ENCODE assay signal across 8 cellular contexts in genomic region chr2:202377308-202377736, GRCh38. TPM values are rescaled to one million over a fixed set of nuclear protein-coding genes. Genes with fewer than 3 reads are reported as not detected.
DNase-seq lines count a peak whose midpoint lies in the region; ATAC-seq, FAIRE-seq and TF ChIP-seq lines count a peak whose summit lies in the region.

No MANE protein-coding gene starts in this region.

- no peak for TF ChIP-seq EP300 in esophagus muscularis mucosa (IDR thresholded peaks at IDR 0.05)

- ATAC-seq in IMR-90 (ENCODE audit: low read depth) (no peak), HG03135 (IDR thresholded peaks at IDR 0.05; ENCODE audit: unreplicated experiment) (no peak)
- no peak for ATAC-seq in activated CD8-positive, alpha-beta T cell treated with anti-CD3 and anti-CD28 coated beads for 36 hours

- H2BK5ac ChIP-seq in IMR-90 (ENCODE audit: low read depth, low read length, poor library complexity, severe bottlenecking): peak overlapping the region; percentile 92

- H3K9ac ChIP-seq in IMR-90 (ENCODE audit: low read depth, low read length): peak overlapping the region; percentile 96

- POLR2A ChIA-PET in IMR-90 (lab: Charles Lee; ENCODE audit: unreplicated experiment): no interaction called here
- POLR2A ChIA-PET in activated CD8-positive, alpha-beta T cell treated with anti-CD3 and anti-CD28 coated beads for 36 hours (lab: Charles Lee): interaction anchor here (0.6 to 1.0 kb wide), 3 partner anchors 109 to 1486 kb away, joined by 3 read pairs; partner anchors contain the start of genes CARF and WDR12

- H4K91ac ChIP-seq in IMR-90 (ENCODE audit: insufficient read depth, low read depth, low read length): peak overlapping the region; percentile 20; the same call in 1 of the 2 replicates

- peak overlapping the region; percentile 33 for H2AK5ac ChIP-seq in IMR-90 (ENCODE audit: low read depth, low read length)

- peaks cover 2% of the 10 kb centered on the region for H3K36me3 Mint-ChIP-seq in activated CD8-positive, alpha-beta T cell treated with anti-CD3 and anti-CD28 coated beads for 36 hours (ENCODE audit: low read depth)

- CTCF ChIA-PET in IMR-90 (lab: Yijun Ruan, JAX): no interaction called here
- CTCF ChIA-PET in activated CD8-positive, alpha-beta T cell treated with anti-CD3 and anti-CD28 coated beads for 36 hours (lab: Charles Lee): no interaction called here

- H3K79me1 ChIP-seq in IMR-90 (ENCODE audit: low read depth in 1 of 2, low read length in 2 of 2): peaks cover 0 to 23% of the 10 kb centered on the region in 2 experiments; a peak in 2 of 4 replicates

- no TSS peak for BruUV-seq in IMR-90 (replicated peaks; lab: Mats Ljungman, UMichigan)

- intact Hi-C loops in IMR-90 (cut with micrococcal nuclease) (loop anchor here (2.0 to 10.0 kb wide), 7 partner anchors 50 to 343 kb away; partner anchors contain the start of gene FZD7), esophagus muscularis mucosa (cut with DNase I) (loop anchor here (5.0 to 10.0 kb wide), 2 partner anchors 60 to 157 kb away; no protein-coding TSS in a partner anchor)
- intact Hi-C loops in activated CD8-positive, alpha-beta T cell treated with anti-CD3 and anti-CD28 coated beads for 36 hours (cut with micrococcal nuclease): no loop called here

- H4K20me1 ChIP-seq in IMR-90 (ENCODE audit: insufficient read depth, low read length): peaks cover 50% of the 10 kb centered on the region

- H3K4me1 ChIP-seq in IMR-90 (ENCODE audit: control insufficient read depth, insufficient read depth, low read length) (peaks cover 4% of the 10 kb centered on the region; the same call in 1 of the 2 replicates), esophagus muscularis mucosa (peaks cover 26 to 49% (median 42%) of the 10 kb centered on the region in 4 donors)

- H3K4me1 Mint-ChIP-seq in activated CD8-positive, alpha-beta T cell treated with anti-CD3 and anti-CD28 coated beads for 36 hours (ENCODE audit: low read depth): peaks cover 29% of the 10 kb centered on the region

- in situ Hi-C loops in Caki2 (cut with HindIII; ENCODE audit: low pct_unique_long_range_greater_than_20kb, low sequenced_read_pairs): no loop called here
- in situ Hi-C loops in IMR-90 (cut with MboI; ENCODE audit: low sequenced_read_pairs): no loop called here
- in situ Hi-C loops in GM13977 (cut with MboI; ENCODE audit: low pct_unique_long_range_greater_than_20kb, low sequenced_read_pairs, unreplicated experiment): no loop called here

- H3K27me3 ChIP-seq in IMR-90 (ENCODE audit: control insufficient read depth, insufficient read depth, low read length) (no peaks in the 10 kb centered on the region), esophagus muscularis mucosa (no peaks in the 10 kb centered on the region)

- H3K9me3 ChIP-seq in IMR-90 (ENCODE audit: control insufficient read depth, insufficient read depth, low read length): no peaks in the 10 kb centered on the region
- H3K9me3 ChIP-seq in esophagus muscularis mucosa: no peaks in the 10 kb centered on the region

- H3K23ac ChIP-seq in IMR-90 (ENCODE audit: low read depth, low read length): peak overlapping the region; percentile 100

- H4K5ac ChIP-seq in IMR-90 (ENCODE audit: low read depth, low read length): no peak overlapping the region

- H2BK20ac ChIP-seq in IMR-90 (ENCODE audit: low read depth, low read length): no peak overlapping the region

- dilution Hi-C loops in IMR-90 (cut with HindIII; ENCODE audit: low sequenced_read_pairs, unreplicated experiment): no loop called here

- H3K27ac Mint-ChIP-seq in activated CD8-positive, alpha-beta T cell treated with anti-CD3 and anti-CD28 coated beads for 36 hours: peak overlapping the region; percentile 82

- no peak overlapping the region; the same call in 2 of the 3 replicates for H2BK15ac ChIP-seq in IMR-90 (ENCODE audit: low read depth, low read length)

- H3K4ac ChIP-seq in IMR-90 (ENCODE audit: low read depth, low read length): peak overlapping the region; percentile 98

- no peak for FAIRE-seq in urothelium cell line (lab: Jason Lieb, UNC)

- TF ChIP-seq RAD21 in IMR-90 (IDR thresholded peaks at IDR 0.05; ENCODE audit: low read length): peak; percentile 28; the same call in 1 of the 2 replicates

- no peaks in the 10 kb centered on the region for H3K27me3 Mint-ChIP-seq in activated CD8-positive, alpha-beta T cell treated with anti-CD3 and anti-CD28 coated beads for 36 hours

- peak overlapping the region; percentile 65 for H3K4me2 ChIP-seq in IMR-90 (ENCODE audit: low read depth, low read length)

- H3K36me3 ChIP-seq in IMR-90 (ENCODE audit: control insufficient read depth, insufficient read depth, low read length): no peaks in the 10 kb centered on the region
- no peaks in the 10 kb centered on the region for H3K36me3 ChIP-seq in esophagus muscularis mucosa

- peak overlapping the region; percentile 91 for H2AFZ ChIP-seq in IMR-90 (replicated peaks; ENCODE audit: low read length, poor library complexity)

- WGBS in IMR-90 (ENCODE audit: extremely low coverage in 2 of 2, insufficient read length in 1 of 2), 2 experiments: no CpG with 5 or more reads among the region's 29 CpGs
- WGBS in esophagus muscularis mucosa: under 1% methylated on average over 16 of the region's 29 CpGs

- H2BK120ac ChIP-seq in IMR-90 (ENCODE audit: low read depth, low read length): peak overlapping the region; percentile 6; the same call in 1 of the 2 replicates

- H3K18ac ChIP-seq in IMR-90 (ENCODE audit: low read depth, low read length): peak overlapping the region; percentile 96

- H3K14ac ChIP-seq in IMR-90 (replicated peaks; ENCODE audit: low read depth, low read length): peak overlapping the region; percentile 99

- TF ChIP-seq POLR2A in IMR-90 (IDR thresholded peaks at IDR 0.05; ENCODE audit: low read depth, low read length) (no peak), esophagus muscularis mucosa (IDR thresholded peaks at IDR 0.05; ENCODE audit: low read depth) (no peak)

- peak overlapping the region; percentile 100 for H3K4me3 ChIP-seq in IMR-90 (ENCODE audit: insufficient read depth, low read depth, low read length)
- H3K4me3 ChIP-seq in esophagus muscularis mucosa: peak overlapping the region; percentile 79 to 84 (median 82)

- H3K56ac ChIP-seq in IMR-90 (ENCODE audit: extremely low read depth, insufficient read depth, low read length): peak overlapping the region; percentile 64; the same call in 1 of the 2 replicates

- H4K8ac ChIP-seq in IMR-90 (ENCODE audit: low read depth in 2 of 2, low read length in 2 of 2): peak overlapping the region in 1 of 2 experiments; percentile 66; a peak in 2 of 4 replicates

- H3K27ac ChIP-seq in IMR-90 (ENCODE audit: insufficient read depth, low read length): peak overlapping the region; percentile 94
- peak overlapping the region; percentile 93 to 98 (median 96) for H3K27ac ChIP-seq in esophagus muscularis mucosa (replicated peaks in 1 of 4)

- no peaks in the 10 kb centered on the region for H3K9me3 Mint-ChIP-seq in activated CD8-positive, alpha-beta T cell treated with anti-CD3 and anti-CD28 coated beads for 36 hours

- DNase-seq in Caki2 (ENCODE audit: low read depth) (peak; percentile 48), IMR-90 (peak; percentile 30), esophagus muscularis mucosa (ENCODE audit: extremely low spot score) (peak; percentile 92), myocyte (ENCODE audit: low read depth) (peak; percentile 72), urothelium cell line (ENCODE audit: low spot score) (peak; percentile 18), GM13977 (ENCODE audit: low spot score) (no peak)
- peak; percentile 11 for DNase-seq in activated CD8-positive, alpha-beta T cell treated with anti-CD3 and anti-CD28 coated beads for 36 hours

- peak overlapping the region; percentile 97 for H2AK9ac ChIP-seq in IMR-90 (replicated peaks; ENCODE audit: low read depth, low read length, poor library complexity)

- TF ChIP-seq CTCF in IMR-90 (conservative IDR thresholded peaks at IDR 0.05; ENCODE audit: low read depth, low read length): no peak
- TF ChIP-seq CTCF in activated CD8-positive, alpha-beta T cell treated with anti-CD3 and anti-CD28 coated beads for 36 hours (IDR thresholded peaks at IDR 0.05): no peak
- no peak for TF ChIP-seq CTCF in esophagus muscularis mucosa (IDR thresholded peaks at IDR 0.05)
- no peak for TF ChIP-seq CTCF in GM13977 (IDR thresholded peaks at IDR 0.05; ENCODE audit: extremely low read depth, insufficient read depth, missing control alignments)

- H3K9me1 ChIP-seq in IMR-90 (ENCODE audit: insufficient read depth, low read length): peaks cover 5% of the 10 kb centered on the region

- H3K4me3 Mint-ChIP-seq in activated CD8-positive, alpha-beta T cell treated with anti-CD3 and anti-CD28 coated beads for 36 hours: peak overlapping the region; percentile 98

TF ChIP-seq in IMR-90, 13 proteins besides CTCF, POLR2A, EP300 and RAD21:
- TF ChIP-seq NFE2L2 (IDR thresholded peaks at IDR 0.05; ENCODE audit: low read depth, low read length): no peak
- peak; percentile 82 for TF ChIP-seq MXI1 (IDR thresholded peaks at IDR 0.05; ENCODE audit: borderline replicate concordance, low read depth, low read length)

RNA-seq across cellular contexts. Expression of gene BMPR2, which starts 1.2 kb away (rescaled TPM):
- total RNA-seq in Caki2 (2014; rRNA removed; shearing (Covaris generic); ENCODE audit: low replicate concordance): 9.8 and 15.0 TPM in 2 replicates
- total RNA-seq in IMR-90 (2012; rRNA removed) (30.1 and 34.7 TPM in 2 replicates), esophagus muscularis mucosa (10 to 100 TPM; 54.8 to 76.7 (median 67.7) TPM), myocyte (30.1 and 31.8 TPM in 2 replicates)
- polyA plus RNA-seq in IMR-90 (2012; rRNA removed): 15.7 and 17.0 TPM in 2 replicates
- 4.2 and 4.9 TPM in 2 replicates for polyA plus RNA-seq in IMR-90 (2012; cell fraction: cytosol; rRNA removed)
- 1.8 and 13.4 TPM in 2 replicates for polyA plus RNA-seq in IMR-90 (2012; cell fraction: nucleus; rRNA removed; ENCODE audit: low replicate concordance)
- 1 to 10 TPM; 7.1 to 7.7 TPM for total RNA-seq in activated CD8-positive, alpha-beta T cell treated with anti-CD3 and anti-CD28 coated beads for 36 hours
- polyA plus RNA-seq in myocyte (2012): 31.3 TPM
